19 cellular contexts compared by ENCODE assay signal in the genomic region with DNA sequence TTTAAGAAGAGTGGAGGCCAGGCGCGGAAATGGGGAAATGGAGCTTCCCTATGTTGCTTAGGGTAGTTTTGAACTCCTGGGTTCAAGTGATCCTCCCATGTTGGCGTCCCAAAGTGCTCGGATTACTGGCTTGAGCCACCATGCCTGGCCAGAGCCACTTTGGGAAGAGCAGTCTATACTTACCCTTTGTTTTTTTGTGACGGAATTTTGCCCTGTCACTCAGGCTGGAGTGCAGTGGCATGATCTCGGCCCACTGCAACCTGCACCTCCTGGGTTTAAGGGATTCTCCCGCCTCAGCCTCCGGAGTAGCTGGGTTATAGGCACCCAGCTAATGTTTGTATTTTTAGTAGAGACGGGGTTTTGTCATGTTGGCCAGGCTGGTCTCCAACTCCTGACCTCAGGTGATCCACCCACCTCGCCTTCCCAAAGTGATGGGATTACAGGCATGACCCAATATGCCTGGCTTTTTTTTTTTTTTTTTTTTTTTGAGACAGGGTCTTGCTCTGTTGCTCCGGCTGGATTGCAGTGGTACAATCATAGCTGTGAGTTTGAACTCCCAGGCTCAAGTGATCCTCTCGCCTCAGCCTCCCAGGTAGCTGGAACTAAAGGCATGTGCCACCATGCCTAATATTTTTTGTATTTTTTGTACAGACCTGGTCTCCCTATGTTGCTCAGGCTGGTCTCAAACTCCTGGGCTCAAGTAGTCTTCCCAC. TPM values are rescaled to one million over a fixed set of nuclear protein-coding genes. Genes with fewer than 3 reads are reported as not detected.
A peak's percentile ranks its signal among the peaks of the same experiment; 100 is the strongest.
DNase-seq lines count a peak whose midpoint lies in the region; ATAC-seq and TF ChIP-seq lines count a peak whose summit lies in the region.
"Had no signal": no experiment of that assay in that cellular context is flagged by ENCODE, and none has a peak within 500 bp of the region (broad histone marks: within the 10 kb centered on the region; RNA-seq: fewer than 3 reads in every experiment).

No MANE protein-coding gene starts in this region.

- no peak overlapping the region for H3K9ac ChIP-seq in PC-3 (ENCODE audit: low read length)

- peaks cover 13 to 17% of the 10 kb centered on the region in 2 donors for H3K36me3 Mint-ChIP-seq in activated naive CD4-positive, alpha-beta T cell treated with anti-CD3 and anti-CD28 coated beads, Interleukin-2, amount 50 U/mL, for 72 hours
- H3K36me3 Mint-ChIP-seq in activated naive CD4-positive, alpha-beta T cell treated with anti-CD3 and anti-CD28 coated beads, Interleukin-2, amount 10 ng/mL, durations not matched to agents 7 days and 5 days = peaks cover 45% of the 10 kb centered on the region
- H3K36me3 Mint-ChIP-seq in stimulated activated effector memory CD8-positive, alpha-beta T cell treated with anti-CD3 and anti-CD28 coated beads, Interleukin-12 subunit alpha, Interleukin-12 subunit beta, amount 100 ng/mL, for 72 hours = peaks cover 100% of the 10 kb centered on the region
- peaks cover 15 to 30% (median 16%) of the 10 kb centered on the region in 3 donors for H3K36me3 Mint-ChIP-seq in immature natural killer cell

- no peak overlapping the region for H2AFZ ChIP-seq in PC-3 (ENCODE audit: low read length)

- intact Hi-C loops in PC-3 (cut with micrococcal nuclease) = no loop called here

- H3F3A ChIP-seq in PC-3 (ENCODE audit: low read length, unreplicated experiment) = peaks cover 3% of the 10 kb centered on the region

- H3K9me3 ChIP-seq in PC-3 (ENCODE audit: low read length) = no peaks in the 10 kb centered on the region
- H3K9me3 ChIP-seq: heart left ventricle, lower lobe of right lung, tibial artery had no signal

- POLR2A ChIA-PET in PC-3 (lab: Charles Lee; ENCODE audit: unreplicated experiment) = no interaction called here

- H3K9me2 ChIP-seq in PC-3 (replicated peaks; ENCODE audit: low read length) = no peaks in the 10 kb centered on the region

- peaks cover 37% of the 10 kb centered on the region for H3K36me3 ChIP-seq in PC-3 (ENCODE audit: low read depth, low read length)

- H3K79me2 ChIP-seq in PC-3 (ENCODE audit: low read length) = no peaks in the 10 kb centered on the region

- H3K4me2 ChIP-seq in PC-3 (ENCODE audit: low read length) = no peak overlapping the region

- no peak for DNase-seq in activated naive CD4-positive, alpha-beta T cell treated with anti-CD3 and anti-CD28 coated beads, Interleukin-2, amount 50 U/mL, for 72 hours (ENCODE audit: low spot score in 2 of 2)
- no peak for DNase-seq in activated naive CD4-positive, alpha-beta T cell treated with anti-CD3 and anti-CD28 coated beads, Interleukin-2, amount 10 ng/mL, durations not matched to agents 7 days and 5 days
- DNase-seq in PC-3 = no peak
- no peak for DNase-seq in epithelial cell of prostate (ENCODE audit: low read depth, low spot score)
- no peak for DNase-seq in stimulated activated effector memory CD8-positive, alpha-beta T cell treated with anti-CD3 and anti-CD28 coated beads, Interleukin-12 subunit alpha, Interleukin-12 subunit beta, amount 100 ng/mL, for 72 hours (ENCODE audit: low spot score in 2 of 2)
- DNase-seq in SW480 (ENCODE audit: low spot score) = no peak
- no peak for DNase-seq in immature natural killer cell
- DNase-seq: activated CD4-positive, alpha-beta memory T cell treated with anti-CD3 and anti-CD28 coated beads, Interleukin-2, amount 10 ng/mL, durations not matched to agents 7 days and 5 days; activated T-cell treated with anti-CD3 and anti-CD28 coated beads, Interleukin-2, amount 50 U/mL, for 48 hours; heart left ventricle; lower lobe of right lung; MM.1S; naive thymus-derived CD8-positive, alpha-beta T cell; NCI-H146; NCI-H82; tibial artery had no signal

- no peaks in the 10 kb centered on the region for H3K9me3 Mint-ChIP-seq in activated naive CD4-positive, alpha-beta T cell treated with anti-CD3 and anti-CD28 coated beads, Interleukin-2, amount 50 U/mL, for 72 hours
- H3K9me3 Mint-ChIP-seq in activated naive CD4-positive, alpha-beta T cell treated with anti-CD3 and anti-CD28 coated beads, Interleukin-2, amount 10 ng/mL, durations not matched to agents 7 days and 5 days = no peaks in the 10 kb centered on the region
- no peaks in the 10 kb centered on the region for H3K9me3 Mint-ChIP-seq in stimulated activated effector memory CD8-positive, alpha-beta T cell treated with anti-CD3 and anti-CD28 coated beads, Interleukin-12 subunit alpha, Interleukin-12 subunit beta, amount 100 ng/mL, for 72 hours
- H3K9me3 Mint-ChIP-seq in immature natural killer cell = no peaks in the 10 kb centered on the region
- H3K9me3 Mint-ChIP-seq: activated CD4-positive, alpha-beta memory T cell treated with anti-CD3 and anti-CD28 coated beads, Interleukin-2, amount 10 ng/mL, durations not matched to agents 7 days and 5 days; naive thymus-derived CD8-positive, alpha-beta T cell had no signal

- no peaks in the 10 kb centered on the region for H3K27me3 ChIP-seq in PC-3 (ENCODE audit: low read length)
- H3K27me3 ChIP-seq: heart left ventricle, tibial artery had no signal

- no peak for ATAC-seq in activated naive CD4-positive, alpha-beta T cell treated with anti-CD3 and anti-CD28 coated beads, Interleukin-2, amount 50 U/mL, for 72 hours
- ATAC-seq in PC-3 (peak; percentile 4; the same call in 1 of the 2 replicates), GM18502 (IDR thresholded peaks at IDR 0.05; ENCODE audit: poor library complexity, unreplicated experiment) (no peak)
- no peak for ATAC-seq in stimulated activated effector memory CD8-positive, alpha-beta T cell treated with anti-CD3 and anti-CD28 coated beads, Interleukin-12 subunit alpha, Interleukin-12 subunit beta, amount 100 ng/mL, for 72 hours
- ATAC-seq: lower lobe of right lung; naive thymus-derived CD8-positive, alpha-beta T cell had no signal

- no peak for TF ChIP-seq CTCF in PC-3 (conservative IDR thresholded peaks at IDR 0.05; ENCODE audit: low read depth, low read length)

- H3K4me1 Mint-ChIP-seq in activated naive CD4-positive, alpha-beta T cell treated with anti-CD3 and anti-CD28 coated beads, Interleukin-2, amount 10 ng/mL, durations not matched to agents 7 days and 5 days = peaks cover 18% of the 10 kb centered on the region
- peaks cover 28% of the 10 kb centered on the region for H3K4me1 Mint-ChIP-seq in stimulated activated effector memory CD8-positive, alpha-beta T cell treated with anti-CD3 and anti-CD28 coated beads, Interleukin-12 subunit alpha, Interleukin-12 subunit beta, amount 100 ng/mL, for 72 hours
- peaks cover 27 to 52% of the 10 kb centered on the region in 2 donors for H3K4me1 Mint-ChIP-seq in immature natural killer cell

- no peaks in the 10 kb centered on the region for H3K4me1 ChIP-seq in PC-3 (ENCODE audit: insufficient read depth, low read length)
- H3K4me1 ChIP-seq: tibial artery had no signal

- H3K4me3 ChIP-seq in PC-3 (ENCODE audit: low read length) = no peak overlapping the region
- H3K4me3 ChIP-seq: heart left ventricle, lower lobe of right lung, tibial artery had no signal

- H4K20me1 ChIP-seq in PC-3 (ENCODE audit: low read length) = no peaks in the 10 kb centered on the region

- H3K27ac Mint-ChIP-seq in activated naive CD4-positive, alpha-beta T cell treated with anti-CD3 and anti-CD28 coated beads, Interleukin-2, amount 50 U/mL, for 72 hours = peak overlapping the region; percentile 12 to 85
- H3K27ac Mint-ChIP-seq in activated naive CD4-positive, alpha-beta T cell treated with anti-CD3 and anti-CD28 coated beads, Interleukin-2, amount 10 ng/mL, durations not matched to agents 7 days and 5 days = no peak overlapping the region
- peak overlapping the region; percentile 56 for H3K27ac Mint-ChIP-seq in stimulated activated effector memory CD8-positive, alpha-beta T cell treated with anti-CD3 and anti-CD28 coated beads, Interleukin-12 subunit alpha, Interleukin-12 subunit beta, amount 100 ng/mL, for 72 hours
- H3K27ac Mint-ChIP-seq in immature natural killer cell = peak overlapping the region in 2 of 6 donors; percentile 88 to 91

- H3K4me3 Mint-ChIP-seq in activated naive CD4-positive, alpha-beta T cell treated with anti-CD3 and anti-CD28 coated beads, Interleukin-2, amount 10 ng/mL, durations not matched to agents 7 days and 5 days = no peak overlapping the region
- H3K4me3 Mint-ChIP-seq in stimulated activated effector memory CD8-positive, alpha-beta T cell treated with anti-CD3 and anti-CD28 coated beads, Interleukin-12 subunit alpha, Interleukin-12 subunit beta, amount 100 ng/mL, for 72 hours = no peak overlapping the region
- H3K4me3 Mint-ChIP-seq in immature natural killer cell = no peak overlapping the region
- H3K4me3 Mint-ChIP-seq: activated CD4-positive, alpha-beta memory T cell treated with anti-CD3 and anti-CD28 coated beads, Interleukin-2, amount 10 ng/mL, durations not matched to agents 7 days and 5 days; naive thymus-derived CD8-positive, alpha-beta T cell had no signal

- BruUV-seq in PC-3 (replicated peaks; lab: Mats Ljungman, UMichigan) = no TSS peak

- H3K27ac ChIP-seq in PC-3 (ENCODE audit: low read length) (no peak overlapping the region), epithelial cell of prostate (peak overlapping the region; percentile 8)
- H3K27ac ChIP-seq: C4-2B, heart left ventricle, lower lobe of right lung, tibial artery, VCaP had no signal

- H3K27me3 Mint-ChIP-seq in activated naive CD4-positive, alpha-beta T cell treated with anti-CD3 and anti-CD28 coated beads, Interleukin-2, amount 10 ng/mL, durations not matched to agents 7 days and 5 days = no peaks in the 10 kb centered on the region
- peaks cover 0 to 3% (median 0%) of the 10 kb centered on the region in 3 donors for H3K27me3 Mint-ChIP-seq in immature natural killer cell (ENCODE audit: low read depth in 3 of 3)
- H3K27me3 Mint-ChIP-seq: activated CD4-positive, alpha-beta memory T cell treated with anti-CD3 and anti-CD28 coated beads, Interleukin-2, amount 10 ng/mL, durations not matched to agents 7 days and 5 days; naive thymus-derived CD8-positive, alpha-beta T cell had no signal

- CTCF ChIA-PET in activated naive CD4-positive, alpha-beta T cell treated with anti-CD3 and anti-CD28 coated beads, Interleukin-2, amount 10 ng/mL, durations not matched to agents 7 days and 5 days (lab: Charles Lee) = interaction anchor here (1.3 to 5.2 kb wide), 8 partner anchors 13 to 132 kb away, joined by 3 to 44 read pairs (median 24); no protein-coding TSS in a partner anchor
- CTCF ChIA-PET in PC-3 (lab: Charles Lee) = interaction anchor here (0.6 to 1.8 kb wide), 4 partner anchors 11 to 78 kb away, joined by 3 to 8 read pairs (median 4); no protein-coding TSS in a partner anchor

RNA-seq across cellular contexts. Expression of a gene that starts 18.0 kb away (rescaled TPM):
- 10 to 100 TPM; 92.1 to 96.8 TPM for total RNA-seq in activated naive CD4-positive, alpha-beta T cell treated with anti-CD3 and anti-CD28 coated beads, Interleukin-2, amount 50 U/mL, for 72 hours
- total RNA-seq in PC-3 (2014; rRNA removed) = 44.2 and 44.5 TPM in 2 replicates
- 10 to 100 TPM in 2 of 3 donors, 1 to 10 TPM in 1; 5.5 to 30.0 (median 12.9) TPM for polyA plus RNA-seq in immature natural killer cell

RNA-seq across cellular contexts. Expression of a gene that starts 18.6 kb away (rescaled TPM):
- 100 to 1,000 TPM in 1 of 2 donors, 10 to 100 TPM in 1; 99.8 to 100 TPM for total RNA-seq in activated naive CD4-positive, alpha-beta T cell treated with anti-CD3 and anti-CD28 coated beads, Interleukin-2, amount 50 U/mL, for 72 hours
- total RNA-seq in PC-3 (2014; rRNA removed) = 69.9 and 91.0 TPM in 2 replicates
- polyA plus RNA-seq in immature natural killer cell = 100 to 1,000 TPM in 2 of 3 donors, 10 to 100 TPM in 1; 86.6 to 114 (median 102) TPM

RNA-seq across cellular contexts. Expression of a gene that starts 27.6 kb away (rescaled TPM):
- total RNA-seq in activated naive CD4-positive, alpha-beta T cell treated with anti-CD3 and anti-CD28 coated beads, Interleukin-2, amount 50 U/mL, for 72 hours = 10 to 100 TPM; 14.5 to 15.1 TPM
- 4.6 and 6.1 TPM in 2 replicates for total RNA-seq in PC-3 (2014; rRNA removed)
- 1 to 10 TPM in 1 of 3 donors, under 1 TPM in 1, not detected in 1; 0.43 to 3.1 TPM for polyA plus RNA-seq in immature natural killer cell

RNA-seq across cellular contexts. Expression of a gene that starts 27.8 kb away (rescaled TPM):
- 10 to 100 TPM; 84.7 to 91.3 TPM for total RNA-seq in activated naive CD4-positive, alpha-beta T cell treated with anti-CD3 and anti-CD28 coated beads, Interleukin-2, amount 50 U/mL, for 72 hours
- total RNA-seq in PC-3 (2014; rRNA removed) = 67.3 and 77.3 TPM in 2 replicates
- polyA plus RNA-seq in immature natural killer cell = 10 to 100 TPM in 2 of 3 donors, 1 to 10 TPM in 1; 4.3 to 50.1 (median 15.2) TPM

RNA-seq across cellular contexts. Expression of a gene that starts 42.0 kb away (rescaled TPM):
- 10 to 100 TPM; 19.8 to 27.4 TPM for total RNA-seq in activated naive CD4-positive, alpha-beta T cell treated with anti-CD3 and anti-CD28 coated beads, Interleukin-2, amount 50 U/mL, for 72 hours
- total RNA-seq in PC-3 (2014; rRNA removed) = 4.8 and 6.1 TPM in 2 replicates
- polyA plus RNA-seq in immature natural killer cell = 1 to 10 TPM; 1.0 to 9.0 (median 3.6) TPM
